1 cellular context compared by ENCODE assay signal in genomic region chr7:107879400-107880035, GRCh38.
TF ChIP-seq lines count a peak whose summit lies in the region.

No MANE protein-coding gene starts in this region.

TF ChIP-seq in HEK293, 187 proteins besides CTCF, POLR2A, EP300 and RAD21 (continued from another document):
- TF ChIP-seq ZBTB44 (tag by site-specific recombination; IDR thresholded peaks at IDR 0.05) (no peak), ZBTB17 (tag by site-specific recombination; IDR thresholded peaks at IDR 0.05) (peak; percentile 50), ZNF660 (tag by site-specific recombination; IDR thresholded peaks at IDR 0.05) (0 out of 2 replicates have a peak, but pooled peaks have one; percentile 32), ZNF600 (tag by site-specific recombination; IDR thresholded peaks at IDR 0.05) (no peak), ZNF785 (tag by site-specific recombination; IDR thresholded peaks at IDR 0.05) (no peak), HIC1 (tag by site-specific recombination; IDR thresholded peaks at IDR 0.05) (no peak), ZNF558 (tag by site-specific recombination; IDR thresholded peaks at IDR 0.05) (no peak), ZFP37 (tag by site-specific recombination; IDR thresholded peaks at IDR 0.05) (no peak), ATF2 (tag by site-specific recombination; IDR thresholded peaks at IDR 0.05; ENCODE audit: low read depth) (no peak), PATZ1 (tag by site-specific recombination; IDR thresholded peaks at IDR 0.05) (no peak), ZNF23 (tag by site-specific recombination; IDR thresholded peaks at IDR 0.05; ENCODE audit: borderline replicate concordance) (no peak), IKZF3 (tag by site-specific recombination; IDR thresholded peaks at IDR 0.05) (0 out of 2 replicates have a peak, but pooled peaks have one; percentile 13), ZNF10 (tag by site-specific recombination; IDR thresholded peaks at IDR 0.05) (no peak), PRDM1 (tag by site-specific recombination; IDR thresholded peaks at IDR 0.05) (no peak)
